7 cellular contexts compared by ENCODE assay signal in genomic region chr12:85656561-85656960, GRCh38.
"Had no signal": no experiment of that assay in that cellular context is flagged by ENCODE, and none has a peak within 500 bp of the region (broad histone marks: within the 10 kb centered on the region; RNA-seq: fewer than 3 reads in every experiment).

No MANE protein-coding gene starts in this region.

- H3K4me2 ChIP-seq: GM23338 had no signal

- FAIRE-seq: H1, H54 had no signal

- ATAC-seq: GM23338 had no signal

- H2AFZ ChIP-seq: GM23338 had no signal

- H3K27ac ChIP-seq: HL-60 had no signal

- DNase-seq: H9, HCEC 1CT, KG1 had no signal

- H3K4me3 ChIP-seq: GM23338 had no signal
